Comparison of ENCODE assay signal across 15 cellular contexts in the genomic region with DNA sequence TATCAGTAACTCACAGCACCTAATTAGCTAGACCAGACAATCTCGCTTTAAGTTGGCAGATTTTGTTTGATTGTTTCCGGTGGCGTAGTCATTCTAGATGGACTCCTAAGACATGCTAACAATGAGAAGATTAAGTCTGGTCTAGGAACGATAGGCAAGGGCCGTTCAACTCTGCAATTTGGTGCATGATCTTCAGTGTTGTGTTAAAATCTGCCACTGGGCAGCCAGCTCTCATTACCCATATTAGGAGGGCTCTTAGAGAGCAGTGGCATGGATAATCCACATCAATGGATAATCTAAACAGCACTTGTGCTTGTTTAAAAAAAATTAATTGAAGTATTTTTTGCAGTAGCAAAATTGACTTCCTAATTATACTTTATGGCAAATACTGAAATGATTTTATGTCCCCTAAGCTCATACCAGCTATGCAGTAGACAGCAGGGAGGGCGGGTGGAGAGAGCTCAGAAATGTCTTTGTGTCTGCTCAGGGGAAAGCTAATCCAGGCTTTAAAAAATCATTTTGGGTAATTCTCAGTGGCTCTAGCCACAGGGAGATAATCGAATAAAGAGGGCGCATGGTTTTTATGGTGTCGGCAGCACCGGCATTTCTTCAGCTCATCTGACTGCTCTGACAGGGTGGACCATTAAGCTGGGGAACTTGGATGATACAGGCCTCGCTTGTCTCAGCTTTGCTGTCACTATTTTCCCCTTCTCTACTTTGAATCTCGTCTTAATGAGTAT. TPM values are rescaled to one million over a fixed set of nuclear protein-coding genes. Genes with fewer than 3 reads are reported as not detected.
DNase-seq lines count a peak whose midpoint lies in the region; ATAC-seq and TF ChIP-seq lines count a peak whose summit lies in the region.
"Had no signal": no experiment of that assay in that cellular context is flagged by ENCODE, and none has a peak within 500 bp of the region (broad histone marks: within the 10 kb centered on the region; RNA-seq: fewer than 3 reads in every experiment).

No MANE protein-coding gene starts in this region.

- no peaks in the 10 kb centered on the region for H3K9me3 ChIP-seq in T-helper 17 cell (ENCODE audit: control insufficient read depth, low read length, poor library complexity, severe bottlenecking)
- H3K9me3 ChIP-seq: BLaER1 treated with 17β-estradiol and CSF1 and Interleukin-3, amounts not matched to agents 10 nM and 100 nM had no signal

- no peak overlapping the region for H3K4me3 Mint-ChIP-seq in brain
- H3K4me3 Mint-ChIP-seq in T-helper 17 cell = no peak overlapping the region
- H3K4me3 Mint-ChIP-seq: CD4-positive, CD25-positive, alpha-beta regulatory T cell; GM23338 had no signal

- H3K27ac Mint-ChIP-seq in brain (peak overlapping the region in 4 of 5 experiments; percentile 11 to 88 (median 63)), T-helper 17 cell (no peak overlapping the region)
- H3K27ac Mint-ChIP-seq: GM23338 had no signal

- TF ChIP-seq CTCF in brain (conservative IDR thresholded peaks at IDR 0.05) = no peak

- ATAC-seq in HG03439 (IDR thresholded peaks at IDR 0.05; ENCODE audit: unreplicated experiment) = no peak
- no peak for ATAC-seq in T-helper 17 cell
- ATAC-seq: GM12878, GM23338 had no signal

- H3K9me3 Mint-ChIP-seq in brain = no peaks in the 10 kb centered on the region
- H3K9me3 Mint-ChIP-seq: CD4-positive, CD25-positive, alpha-beta regulatory T cell; GM23338 had no signal

- DNase-seq in NCI-H1694 treated with DMSO at 0.1 percent for 48 hours (lab: John Stamatoyannopoulos, UW) (peak; percentile 26), NCI-H1694 (lab: John Stamatoyannopoulos, UW) (no peak), SK-N-DZ (ENCODE audit: low spot score) (peak; percentile 68), T-helper 17 cell (no peak)
- DNase-seq in activated CD4-positive, alpha-beta T cell treated with anti-CD3 and anti-CD28 coated beads for 48 hours = no peak
- DNase-seq in central memory CD4-positive, alpha-beta T cell = no peak
- DNase-seq: AML-193; CD4-positive, CD25-positive, alpha-beta regulatory T cell; DMS79; H7 had no signal

- H3K27me3 Mint-ChIP-seq in brain (no peaks in the 10 kb centered on the region), T-helper 17 cell (no peaks in the 10 kb centered on the region)
- H3K27me3 Mint-ChIP-seq: CD4-positive, CD25-positive, alpha-beta regulatory T cell had no signal

- peaks cover 35% of the 10 kb centered on the region for H3K4me1 Mint-ChIP-seq in brain
- peaks cover 3% of the 10 kb centered on the region for H3K4me1 Mint-ChIP-seq in T-helper 17 cell
- H3K4me1 Mint-ChIP-seq: CD4-positive, CD25-positive, alpha-beta regulatory T cell; GM23338 had no signal

- H3K36me3 Mint-ChIP-seq in brain = peaks cover 60% of the 10 kb centered on the region
- H3K36me3 Mint-ChIP-seq in T-helper 17 cell (ENCODE audit: low read depth) = peaks cover 12% of the 10 kb centered on the region

RNA-seq across cellular contexts. Expression of a gene that starts 48.5 kb away (rescaled TPM):
- 1.9 and 2.8 TPM in 2 replicates for polyA plus RNA-seq in SK-N-DZ (2014; cell fraction: cytosol; rRNA removed)
- polyA plus RNA-seq in SK-N-DZ (2014; cell fraction: nucleus; rRNA removed) = 3.7 and 5.6 TPM in 2 replicates
- 0.59 TPM for polyA plus RNA-seq in brain (ENCODE audit: insufficient read depth, low read depth, low replicate concordance)
- 10 to 100 TPM; 48.5 to 72.5 TPM for total RNA-seq in T-helper 17 cell

Comparison
In these comparisons a context has a peak if more than half of its experiments do, and no peak if none do; other contexts are left out.
1. DNase-seq: peak in NCI-H1694 treated with DMSO at 0.1 percent for 48 hours (single experiment) and SK-N-DZ (single experiment); none in NCI-H1694 (single experiment), activated CD4-positive, alpha-beta T cell treated with anti-CD3 and anti-CD28 coated beads for 48 hours (single experiment), central memory CD4-positive, alpha-beta T cell (single experiment) and T-helper 17 cell (0 of 3).